12 cellular contexts compared by ENCODE assay signal in genomic region chr3:72379500-72380187, GRCh38.
DNase-seq lines count a peak whose midpoint lies in the region; ATAC-seq and TF ChIP-seq lines count a peak whose summit lies in the region.
"Had no signal": no experiment of that assay in that cellular context is flagged by ENCODE, and none has a peak within 500 bp of the region (broad histone marks: within the 10 kb centered on the region; RNA-seq: fewer than 3 reads in every experiment).

No MANE protein-coding gene starts in this region.

- H3K9me3 Mint-ChIP-seq in natural killer cell, result no peaks in the 10 kb centered on the region
- H3K9me3 Mint-ChIP-seq in natural killer cell treated with Interleukin-12 subunit alpha and Interleukin-12 subunit beta and Interleukin-15 and Interleukin-18, amount 100 ng/mL, for 72 hours, result no peaks in the 10 kb centered on the region
- no peaks in the 10 kb centered on the region for H3K9me3 Mint-ChIP-seq in activated T-helper 2 cell treated with anti-CD3 and anti-CD28 coated beads, Interferon-gamma antibody, Interleukin-2, Interleukin-4, amounts not matched to agents 10 μg/mL and 5 μg/mL and 100 μg/mL, durations not matched to agents 14 hours and 24 hours and 36 hours
- H3K9me3 Mint-ChIP-seq: CD14-positive monocyte, IgD-negative memory B cell had no signal

- no peak for ATAC-seq in natural killer cell
- ATAC-seq in natural killer cell treated with Interleukin-12 subunit alpha and Interleukin-12 subunit beta and Interleukin-15 and Interleukin-18, amount 100 ng/mL, for 72 hours, result no peak
- no peak for ATAC-seq in GM19463 (IDR thresholded peaks at IDR 0.05; ENCODE audit: unreplicated experiment)
- no peak for ATAC-seq in HG03025 (IDR thresholded peaks at IDR 0.05; ENCODE audit: low FRiP score, unreplicated experiment)

- H3K4me3 Mint-ChIP-seq in natural killer cell, result no peak overlapping the region
- no peak overlapping the region for H3K4me3 Mint-ChIP-seq in natural killer cell treated with Interleukin-12 subunit alpha and Interleukin-12 subunit beta and Interleukin-15 and Interleukin-18, amount 100 ng/mL, for 72 hours
- no peak overlapping the region for H3K4me3 Mint-ChIP-seq in activated T-helper 2 cell treated with anti-CD3 and anti-CD28 coated beads, Interferon-gamma antibody, Interleukin-2, Interleukin-4, amounts not matched to agents 10 μg/mL and 5 μg/mL and 100 μg/mL, durations not matched to agents 14 hours and 24 hours and 36 hours (ENCODE audit: low read depth)
- H3K4me3 Mint-ChIP-seq: CD14-positive monocyte, IgD-negative memory B cell had no signal

- peaks cover 73 to 77% of the 10 kb centered on the region in 2 donors for H3K4me1 Mint-ChIP-seq in natural killer cell
- peaks cover 58 to 65% of the 10 kb centered on the region in 2 donors for H3K4me1 Mint-ChIP-seq in natural killer cell treated with Interleukin-12 subunit alpha and Interleukin-12 subunit beta and Interleukin-15 and Interleukin-18, amount 100 ng/mL, for 72 hours (ENCODE audit: low read depth in 2 of 2)
- peaks cover 83% of the 10 kb centered on the region for H3K4me1 Mint-ChIP-seq in activated T-helper 2 cell treated with anti-CD3 and anti-CD28 coated beads, Interferon-gamma antibody, Interleukin-2, Interleukin-4, amounts not matched to agents 10 μg/mL and 5 μg/mL and 100 μg/mL, durations not matched to agents 14 hours and 24 hours and 36 hours (ENCODE audit: low read depth)

- H3K27ac ChIP-seq in transverse colon, result peak overlapping the region; percentile 21 to 65 (median 48)

- intact Hi-C loops in natural killer cell (cut with micrococcal nuclease), result loop anchor here (5.0 kb wide), 1 partner anchor 68 kb away; the partner anchor contains the start of gene RYBP
- intact Hi-C loops in activated T-helper 2 cell treated with anti-CD3 and anti-CD28 coated beads, Interferon-gamma antibody, Interleukin-2, Interleukin-4, amounts not matched to agents 10 μg/mL and 5 μg/mL and 100 μg/mL, durations not matched to agents 14 hours and 24 hours and 36 hours (cut with micrococcal nuclease), result loop anchor here (5.0 to 10.0 kb wide), 3 partner anchors 112 to 505 kb away; no protein-coding TSS in a partner anchor
- intact Hi-C loops in transverse colon (cut with DNase I; ENCODE audit: low total_unique reads), result no loop called here

- DNase-seq in natural killer cell, result no peak
- no peak for DNase-seq in natural killer cell treated with Interleukin-12 subunit alpha and Interleukin-12 subunit beta and Interleukin-15 and Interleukin-18, amount 100 ng/mL, for 72 hours (ENCODE audit: low spot score)
- no peak for DNase-seq in activated T-helper 2 cell treated with anti-CD3 and anti-CD28 coated beads, Interferon-gamma antibody, Interleukin-2, Interleukin-4, amounts not matched to agents 10 μg/mL and 5 μg/mL and 100 μg/mL, durations not matched to agents 14 hours and 24 hours and 36 hours (ENCODE audit: low spot score)
- DNase-seq in iris pigment epithelial cell (ENCODE audit: low read depth), result peak; percentile 12
- DNase-seq in transverse colon, result no peak
- no peak for DNase-seq in activated effector memory CD4-positive, alpha-beta T cell treated with anti-CD3 and anti-CD28 coated beads, Interleukin-2, amount 50 U/mL, for 16 hours
- DNase-seq: activated T-cell treated with anti-CD3 and anti-CD28 coated beads, Interleukin-2, amount 50 U/mL, for 1 hour; cerebellar nuclear complex had no signal

- H3K27me3 ChIP-seq in transverse colon, result no peaks in the 10 kb centered on the region

- in situ Hi-C loops in transverse colon (cut with MboI; ENCODE audit: low pct_ligation_motif_present in 1 of 4, low pct_unique_long_range_greater_than_20kb in 1 of 4, low sequenced_read_pairs in 3 of 4), result no loop called here

- WGBS in transverse colon (ENCODE audit: low coverage in 1 of 2), 2 donors, result 46 to 49% methylated on average over 1 of the region's 1 CpG

- no peaks in the 10 kb centered on the region for H3K9me3 ChIP-seq in transverse colon

- no peak for TF ChIP-seq CTCF in natural killer cell (IDR thresholded peaks at IDR 0.05)
- no peak for TF ChIP-seq CTCF in transverse colon (IDR thresholded peaks at IDR 0.05)

- TF ChIP-seq POLR2A in transverse colon (IDR thresholded peaks at IDR 0.05), result no peak

- no peak overlapping the region for H3K4me3 ChIP-seq in transverse colon

- H3K4me1 ChIP-seq in transverse colon, result peaks cover 10 to 47% (median 19%) of the 10 kb centered on the region in 4 donors

- H3K27me3 Mint-ChIP-seq in natural killer cell (ENCODE audit: low read depth in 2 of 2), result no peaks in the 10 kb centered on the region
- no peaks in the 10 kb centered on the region for H3K27me3 Mint-ChIP-seq in natural killer cell treated with Interleukin-12 subunit alpha and Interleukin-12 subunit beta and Interleukin-15 and Interleukin-18, amount 100 ng/mL, for 72 hours
- H3K27me3 Mint-ChIP-seq in activated T-helper 2 cell treated with anti-CD3 and anti-CD28 coated beads, Interferon-gamma antibody, Interleukin-2, Interleukin-4, amounts not matched to agents 10 μg/mL and 5 μg/mL and 100 μg/mL, durations not matched to agents 14 hours and 24 hours and 36 hours (ENCODE audit: low read depth), result no peaks in the 10 kb centered on the region
- H3K27me3 Mint-ChIP-seq: IgD-negative memory B cell had no signal

- peak overlapping the region; percentile 20 to 24 for H3K27ac Mint-ChIP-seq in natural killer cell
- H3K27ac Mint-ChIP-seq in natural killer cell treated with Interleukin-12 subunit alpha and Interleukin-12 subunit beta and Interleukin-15 and Interleukin-18, amount 100 ng/mL, for 72 hours, result peak overlapping the region in 1 of 2 donors; percentile 44
- peak overlapping the region; percentile 18 for H3K27ac Mint-ChIP-seq in activated T-helper 2 cell treated with anti-CD3 and anti-CD28 coated beads, Interferon-gamma antibody, Interleukin-2, Interleukin-4, amounts not matched to agents 10 μg/mL and 5 μg/mL and 100 μg/mL, durations not matched to agents 14 hours and 24 hours and 36 hours
- H3K27ac Mint-ChIP-seq: IgD-negative memory B cell had no signal

- TF ChIP-seq EP300 in transverse colon (IDR thresholded peaks at IDR 0.05; ENCODE audit: low read depth), result no peak

- H3K36me3 ChIP-seq in transverse colon, result peaks cover 0 to 12% (median 6%) of the 10 kb centered on the region in 4 donors

- no peaks in the 10 kb centered on the region for H3K36me3 Mint-ChIP-seq in natural killer cell
- peaks cover 9% of the 10 kb centered on the region for H3K36me3 Mint-ChIP-seq in natural killer cell treated with Interleukin-12 subunit alpha and Interleukin-12 subunit beta and Interleukin-15 and Interleukin-18, amount 100 ng/mL, for 72 hours
- peaks cover 41% of the 10 kb centered on the region for H3K36me3 Mint-ChIP-seq in activated T-helper 2 cell treated with anti-CD3 and anti-CD28 coated beads, Interferon-gamma antibody, Interleukin-2, Interleukin-4, amounts not matched to agents 10 μg/mL and 5 μg/mL and 100 μg/mL, durations not matched to agents 14 hours and 24 hours and 36 hours (ENCODE audit: low read depth)
